ENCODE assay signal across 36 cellular contexts in genomic region chr16:16938980-16939379, GRCh38.
"Had no signal": no experiment of that assay in that cellular context is flagged by ENCODE, and none has a peak within 500 bp of the region (broad histone marks: within the 10 kb centered on the region; RNA-seq: fewer than 3 reads in every experiment).

No MANE protein-coding gene starts in this region.

- H3K9me3 ChIP-seq: MG63 had no signal

- H3K4me3 ChIP-seq: MG63 had no signal

- H3K36me3 ChIP-seq: MG63 had no signal

- DNase-seq: Karpas-422, Kasumi-1, MG63, MM.1S, MV-4-11, NCI-H1048, NCI-H1092, NCI-H1092 treated with DMSO at 0.1 percent for 48 hours, NCI-H1105, NCI-H1105 treated with DMSO at 0.1 percent for 48 hours, NCI-H1417, NCI-H1417 treated with DMSO at 0.1 percent for 48 hours, NCI-H1436, NCI-H1436 treated with DMSO at 0.1 percent for 48 hours, NCI-H146, NCI-H1694, NCI-H1694 treated with DMSO at 0.1 percent for 48 hours, NCI-H187, NCI-H187 treated with DMSO at 0.1 percent for 48 hours, NCI-H2029, NCI-H2029 treated with DMSO at 0.1 percent for 48 hours, NCI-H2081, NCI-H2081 treated with DMSO at 0.1 percent for 48 hours, NCI-H2107, NCI-H2171, NCI-H2171 treated with DMSO at 0.1 percent for 48 hours, NCI-H2227 treated with DMSO at 0.1 percent for 48 hours, NCI-H226, NCI-H345, NCI-H446, NCI-H446 treated with DMSO at 0.1 percent for 48 hours, NCI-H510A, NCI-H510A treated with DMSO at 0.1 percent for 48 hours, NCI-H524, NCI-H524 treated with DMSO at 0.1 percent for 48 hours, NCI-H526 had no signal
